ENCODE assay signal across 8 cellular contexts in genomic region chr12:123762715-123763052, GRCh38. TPM values are rescaled to one million over a fixed set of nuclear protein-coding genes. Genes with fewer than 3 reads are reported as not detected.
A peak's percentile ranks its signal among the peaks of the same experiment; 100 is the strongest.
DNase-seq lines count a peak whose midpoint lies in the region; ATAC-seq, FAIRE-seq and TF ChIP-seq lines count a peak whose summit lies in the region.

No MANE protein-coding gene starts in this region.

- H2AFZ ChIP-seq in HepG2 (ENCODE audit: low read length), result no peak overlapping the region

- H3K9ac ChIP-seq in HepG2 (ENCODE audit: insufficient read depth, low read depth, low read length), result no peak overlapping the region

- peaks cover 37% of the 10 kb centered on the region for H3K4me1 ChIP-seq in HepG2 (ENCODE audit: insufficient read depth, low read length)
- H3K4me1 ChIP-seq in thymus (ENCODE audit: control insufficient read depth, insufficient read depth, low read length), result peaks cover 3% of the 10 kb centered on the region

- WGBS in HepG2 (ENCODE audit: low lambda C conversion rate), result 28% methylated on average over 13 of the region's 15 CpGs
- 50% methylated on average over 15 of the region's 15 CpGs for WGBS in thymus

- H3K36me3 ChIP-seq in HepG2 (replicated peaks in 1 of 2; ENCODE audit: control insufficient read depth in 1 of 2, insufficient read depth in 2 of 2, low read length in 2 of 2), result no peaks in the 10 kb centered on the region
- no peaks in the 10 kb centered on the region for H3K36me3 ChIP-seq in thymus (ENCODE audit: control insufficient read depth, insufficient read depth)

- TF ChIP-seq EP300 in HepG2 (IDR thresholded peaks at IDR 0.05; ENCODE audit: low read depth in 2 of 2, low read length in 2 of 2) (no peak), HepG2 (CRISPR knock-in tag; IDR thresholded peaks at IDR 0.05; ENCODE audit: borderline replicate concordance) (no peak)

- no peaks in the 10 kb centered on the region for H3K79me2 ChIP-seq in HepG2 (ENCODE audit: insufficient read depth, low read length)

- H3K4me3 Mint-ChIP-seq in activated naive CD4-positive, alpha-beta T cell treated with anti-CD3 and anti-CD28 coated beads, Interleukin-2, amount 50 U/mL, for 24 hours, result peak overlapping the region; percentile 77
- H3K4me3 Mint-ChIP-seq in activated naive CD8-positive, alpha-beta T cell treated with anti-CD3 and anti-CD28 coated beads, Interleukin-2, amount 10 ng/mL, durations not matched to agents 7 days and 5 days, result peak overlapping the region; percentile 84

- BruUV-seq in HepG2 (replicated peaks; lab: Mats Ljungman, UMichigan), result no TSS peak

- CTCF ChIA-PET in HepG2 (lab: Yijun Ruan, JAX; ENCODE audit: low intra/inter-chr PET ratio, low total read pairs), result no interaction called here

- TF ChIP-seq CTCF in HepG2 (CRISPR knock-in tag; IDR thresholded peaks at IDR 0.05), result no peak

- TF ChIP-seq POLR2A in HepG2 (IDR thresholded peaks at IDR 0.05; ENCODE audit: insufficient read depth in 1 of 2, low read depth in 2 of 2, low read length in 2 of 2) (no peak), GM18505 (IDR thresholded peaks at IDR 0.05; ENCODE audit: borderline replicate concordance, extremely low read depth, insufficient read depth, insufficient read length) (no peak)

- FAIRE-seq in HepG2 (lab: Jason Lieb, UNC), result no peak

- peak overlapping the region; percentile 95 for H3K4me2 ChIP-seq in HepG2 (ENCODE audit: low read depth, low read length)

- H4K20me1 ChIP-seq in HepG2 (ENCODE audit: insufficient read depth, low read length), result no peaks in the 10 kb centered on the region

- no peak overlapping the region for H3K27ac Mint-ChIP-seq in activated naive CD4-positive, alpha-beta T cell treated with anti-CD3 and anti-CD28 coated beads, Interleukin-2, amount 50 U/mL, for 24 hours
- H3K27ac Mint-ChIP-seq in activated naive CD4-positive, alpha-beta T cell treated with anti-CD3 and anti-CD28 coated beads, Interleukin-2, amount 50 U/mL, for 72 hours, result no peak overlapping the region
- H3K27ac Mint-ChIP-seq in activated naive CD8-positive, alpha-beta T cell treated with anti-CD3 and anti-CD28 coated beads, Interleukin-2, amount 10 ng/mL, durations not matched to agents 7 days and 5 days, result no peak overlapping the region

- intact Hi-C loops in HepG2 (cut with micrococcal nuclease; ENCODE audit: unreplicated experiment), result no loop called here

- H3K27me3 ChIP-seq in HepG2 (ENCODE audit: control insufficient read depth in 1 of 2, insufficient read depth in 2 of 2, low read length in 2 of 2) (peaks cover 0 to 5% of the 10 kb centered on the region in 2 experiments; a peak in 2 of 5 replicates), thymus (ENCODE audit: control insufficient read depth, insufficient read depth) (no peaks in the 10 kb centered on the region)

- no peak overlapping the region for H3K27ac ChIP-seq in HepG2 (ENCODE audit: extremely low read length, insufficient read depth, low read length)
- no peak overlapping the region for H3K27ac ChIP-seq in thymus (ENCODE audit: low read depth)

- ATAC-seq in activated naive CD4-positive, alpha-beta T cell treated with anti-CD3 and anti-CD28 coated beads, Interleukin-2, amount 50 U/mL, for 72 hours, result no peak
- no peak for ATAC-seq in activated naive CD8-positive, alpha-beta T cell treated with anti-CD3 and anti-CD28 coated beads, Interleukin-2, amount 10 ng/mL, durations not matched to agents 7 days and 5 days (ENCODE audit: low read depth)
- ATAC-seq in HepG2, result peak; percentile 6
- ATAC-seq in GM18498 (IDR thresholded peaks at IDR 0.05; ENCODE audit: unreplicated experiment), result no peak
- no peak for ATAC-seq in GM18505 (IDR thresholded peaks at IDR 0.05; ENCODE audit: unreplicated experiment)

- POLR2A ChIA-PET in activated naive CD8-positive, alpha-beta T cell treated with anti-CD3 and anti-CD28 coated beads, Interleukin-2, amount 10 ng/mL, durations not matched to agents 7 days and 5 days (lab: Charles Lee), result no interaction called here
- POLR2A ChIA-PET in HepG2 (lab: Yijun Ruan, JAX), result no interaction called here

- TF ChIP-seq RAD21 in HepG2 (CRISPR knock-in tag; IDR thresholded peaks at IDR 0.05), result no peak

- H3K9me3 ChIP-seq in HepG2 (ENCODE audit: low read length) (no peaks in the 10 kb centered on the region), thymus (ENCODE audit: control insufficient read depth) (no peaks in the 10 kb centered on the region)

- H3K27me3 Mint-ChIP-seq in activated naive CD4-positive, alpha-beta T cell treated with anti-CD3 and anti-CD28 coated beads, Interleukin-2, amount 50 U/mL, for 24 hours, result no peaks in the 10 kb centered on the region
- peaks cover 11% of the 10 kb centered on the region for H3K27me3 Mint-ChIP-seq in activated naive CD8-positive, alpha-beta T cell treated with anti-CD3 and anti-CD28 coated beads, Interleukin-2, amount 10 ng/mL, durations not matched to agents 7 days and 5 days

- H3K4me3 ChIP-seq in HepG2 (replicated peaks in 1 of 3; ENCODE audit: insufficient read depth in 1 of 3, low read depth in 2 of 3, low read length in 3 of 3) (peak overlapping the region; percentile 61 to 76 (median 66); a peak in 4 of 6 replicates), thymus (ENCODE audit: low read length) (peak overlapping the region; percentile 80)

- DNase-seq in activated naive CD4-positive, alpha-beta T cell treated with anti-CD3 and anti-CD28 coated beads, Interleukin-2, amount 50 U/mL, for 72 hours (ENCODE audit: low spot score in 2 of 2), result no peak
- DNase-seq in activated naive CD8-positive, alpha-beta T cell treated with anti-CD3 and anti-CD28 coated beads, Interleukin-2, amount 10 ng/mL, durations not matched to agents 7 days and 5 days, result no peak
- no peak for DNase-seq in HepG2 (ENCODE audit: low spot score)
- DNase-seq in nucleus accumbens (lab: John Stamatoyannopoulos, UW), result no peak

- H3K9me3 Mint-ChIP-seq in activated naive CD4-positive, alpha-beta T cell treated with anti-CD3 and anti-CD28 coated beads, Interleukin-2, amount 50 U/mL, for 24 hours, result no peaks in the 10 kb centered on the region
- no peaks in the 10 kb centered on the region for H3K9me3 Mint-ChIP-seq in activated naive CD4-positive, alpha-beta T cell treated with anti-CD3 and anti-CD28 coated beads, Interleukin-2, amount 50 U/mL, for 72 hours
- H3K9me3 Mint-ChIP-seq in activated naive CD8-positive, alpha-beta T cell treated with anti-CD3 and anti-CD28 coated beads, Interleukin-2, amount 10 ng/mL, durations not matched to agents 7 days and 5 days, result no peaks in the 10 kb centered on the region

- in situ Hi-C loops in HepG2 (cut with HindIII; ENCODE audit: extremely low pct_ligation_motif_present, low pct_unique_long_range_greater_than_20kb), result no loop called here

- H3K36me3 Mint-ChIP-seq in activated naive CD4-positive, alpha-beta T cell treated with anti-CD3 and anti-CD28 coated beads, Interleukin-2, amount 50 U/mL, for 24 hours, result no peaks in the 10 kb centered on the region
- H3K36me3 Mint-ChIP-seq in activated naive CD4-positive, alpha-beta T cell treated with anti-CD3 and anti-CD28 coated beads, Interleukin-2, amount 50 U/mL, for 72 hours, result no peaks in the 10 kb centered on the region
- no peaks in the 10 kb centered on the region for H3K36me3 Mint-ChIP-seq in activated naive CD8-positive, alpha-beta T cell treated with anti-CD3 and anti-CD28 coated beads, Interleukin-2, amount 10 ng/mL, durations not matched to agents 7 days and 5 days

- peaks cover 11% of the 10 kb centered on the region for H3K4me1 Mint-ChIP-seq in activated naive CD4-positive, alpha-beta T cell treated with anti-CD3 and anti-CD28 coated beads, Interleukin-2, amount 50 U/mL, for 24 hours
- H3K4me1 Mint-ChIP-seq in activated naive CD8-positive, alpha-beta T cell treated with anti-CD3 and anti-CD28 coated beads, Interleukin-2, amount 10 ng/mL, durations not matched to agents 7 days and 5 days, result peaks cover 15% of the 10 kb centered on the region

RNA-seq across cellular contexts. Expression of gene DNAH10, which starts 0.6 kb away (rescaled TPM):
- 1 to 10 TPM in 1 of 2 donors, under 1 TPM in 1; 0.27 to 1.0 TPM for total RNA-seq in activated naive CD4-positive, alpha-beta T cell treated with anti-CD3 and anti-CD28 coated beads, Interleukin-2, amount 50 U/mL, for 72 hours
- total RNA-seq in activated naive CD8-positive, alpha-beta T cell treated with anti-CD3 and anti-CD28 coated beads, Interleukin-2, amount 10 ng/mL, durations not matched to agents 7 days and 5 days, result under 1 TPM; 0.28 to 0.34 TPM
- total RNA-seq in HepG2 (2016; rRNA removed; fragmentation: Illumina TruSeq; extraction: Trizol), result 0.02 and 0.06 TPM in 2 replicates
- under 0.01 and 0.09 TPM in 2 replicates for total RNA-seq in HepG2 (2016; cell fraction: cytosol; rRNA removed; fragmentation: Illumina TruSeq; extraction: Trizol; ENCODE audit: low read depth)
- 0.04 and 0.10 TPM in 2 replicates for total RNA-seq in HepG2 (2016; cell fraction: insoluble cytoplasmic fraction; rRNA removed; fragmentation: Illumina TruSeq; extraction: Trizol)
- 0.06 TPM in 1 of 2 replicates, not detected in the other for total RNA-seq in HepG2 (2016; cell fraction: membrane; rRNA removed; fragmentation: Illumina TruSeq; extraction: Trizol)
- 0.03 and 0.31 TPM in 2 replicates for total RNA-seq in HepG2 (2016; cell fraction: nucleus; rRNA removed; fragmentation: Illumina TruSeq; extraction: Trizol)
- polyA plus RNA-seq in HepG2 (2011; rRNA removed) (0.01 and 0.08 TPM in 2 replicates), thymus (0.82 TPM)
- 0.01 and 0.04 TPM in 2 replicates for polyA plus RNA-seq in HepG2 (2011; cell fraction: cytosol; rRNA removed)
- polyA plus RNA-seq in HepG2 (2011; cell fraction: nucleus; rRNA removed), result 0.10 and 0.12 TPM in 2 replicates
- polyA plus RNA-seq in HepG2 (2012), result 0.08 and 0.23 TPM in 2 replicates
- not detected in 2 replicates for polyA plus RNA-seq in HepG2 (2016; cell fraction: cytosol; fragmentation: Illumina TruSeq; extraction: Trizol; ENCODE audit: low read depth)
- not detected in 2 replicates for polyA plus RNA-seq in HepG2 (2016; cell fraction: insoluble cytoplasmic fraction; fragmentation: Illumina TruSeq; extraction: Trizol; ENCODE audit: low read depth)
- polyA plus RNA-seq in HepG2 (2016; cell fraction: membrane; fragmentation: Illumina TruSeq; extraction: Trizol; ENCODE audit: low read depth), result not detected in 2 replicates
- polyA plus RNA-seq in HepG2 (2016; cell fraction: nucleus; fragmentation: Illumina TruSeq; extraction: Trizol; ENCODE audit: insufficient read depth, low read depth), result not detected in 2 replicates
- polyA minus RNA-seq in HepG2 (2011; rRNA and poly(A)+ RNA removed; ENCODE audit: low replicate concordance), result under 0.01 and 0.02 TPM in 2 replicates
- polyA minus RNA-seq in HepG2 (2011; cell fraction: cytosol; rRNA and poly(A)+ RNA removed), result not detected in 2 replicates
- polyA minus RNA-seq in HepG2 (2011; cell fraction: nucleus; rRNA and poly(A)+ RNA removed), result under 0.01 and 0.25 TPM in 2 replicates

RNA-seq across cellular contexts. Expression of gene ATP6V0A2, which starts 50.5 kb away (rescaled TPM):
- total RNA-seq in activated naive CD4-positive, alpha-beta T cell treated with anti-CD3 and anti-CD28 coated beads, Interleukin-2, amount 50 U/mL, for 72 hours, result 100 to 1,000 TPM in 1 of 2 donors, 10 to 100 TPM in 1; 64.5 to 128 TPM
- total RNA-seq in activated naive CD8-positive, alpha-beta T cell treated with anti-CD3 and anti-CD28 coated beads, Interleukin-2, amount 10 ng/mL, durations not matched to agents 7 days and 5 days, result 10 to 100 TPM; 52.1 to 54.4 TPM
- 15.6 and 26.2 TPM in 2 replicates for total RNA-seq in HepG2 (2016; rRNA removed; fragmentation: Illumina TruSeq; extraction: Trizol)
- total RNA-seq in HepG2 (2016; cell fraction: cytosol; rRNA removed; fragmentation: Illumina TruSeq; extraction: Trizol; ENCODE audit: low read depth), result 2.6 and 4.1 TPM in 2 replicates
- total RNA-seq in HepG2 (2016; cell fraction: insoluble cytoplasmic fraction; rRNA removed; fragmentation: Illumina TruSeq; extraction: Trizol), result 15.5 and 23.9 TPM in 2 replicates
- 8.4 and 9.1 TPM in 2 replicates for total RNA-seq in HepG2 (2016; cell fraction: membrane; rRNA removed; fragmentation: Illumina TruSeq; extraction: Trizol)
- 23.2 and 27.6 TPM in 2 replicates for total RNA-seq in HepG2 (2016; cell fraction: nucleus; rRNA removed; fragmentation: Illumina TruSeq; extraction: Trizol)
- polyA plus RNA-seq in HepG2 (2011; rRNA removed) (17.7 and 18.2 TPM in 2 replicates), thymus (12.8 TPM)
- 7.1 and 10.2 TPM in 2 replicates for polyA plus RNA-seq in HepG2 (2011; cell fraction: cytosol; rRNA removed)
- 19.2 and 23.4 TPM in 2 replicates for polyA plus RNA-seq in HepG2 (2011; cell fraction: nucleus; rRNA removed)
- 8.7 and 11.1 TPM in 2 replicates for polyA plus RNA-seq in HepG2 (2012)
- polyA plus RNA-seq in HepG2 (2016; cell fraction: cytosol; fragmentation: Illumina TruSeq; extraction: Trizol; ENCODE audit: low read depth), result 1.0 and 1.6 TPM in 2 replicates
- 9.6 and 10.7 TPM in 2 replicates for polyA plus RNA-seq in HepG2 (2016; cell fraction: insoluble cytoplasmic fraction; fragmentation: Illumina TruSeq; extraction: Trizol; ENCODE audit: low read depth)
- polyA plus RNA-seq in HepG2 (2016; cell fraction: membrane; fragmentation: Illumina TruSeq; extraction: Trizol; ENCODE audit: low read depth), result 2.5 and 2.6 TPM in 2 replicates
- polyA plus RNA-seq in HepG2 (2016; cell fraction: nucleus; fragmentation: Illumina TruSeq; extraction: Trizol; ENCODE audit: insufficient read depth, low read depth), result 21.9 and 22.0 TPM in 2 replicates
- polyA minus RNA-seq in HepG2 (2011; rRNA and poly(A)+ RNA removed; ENCODE audit: low replicate concordance), result 48.3 and 119 TPM in 2 replicates
- 10.5 and 14.0 TPM in 2 replicates for polyA minus RNA-seq in HepG2 (2011; cell fraction: cytosol; rRNA and poly(A)+ RNA removed)
- 24.8 and 26.0 TPM in 2 replicates for polyA minus RNA-seq in HepG2 (2011; cell fraction: nucleus; rRNA and poly(A)+ RNA removed)
